Comparison of ENCODE assay signal across 8 cellular contexts in genomic region chr3:49171119-49171774, GRCh38. TPM values are rescaled to one million over a fixed set of nuclear protein-coding genes. Genes with fewer than 3 reads are reported as not detected.
DNase-seq lines count a peak whose midpoint lies in the region; ATAC-seq and TF ChIP-seq lines count a peak whose summit lies in the region.

KLHDC8B (plus strand) TSS chr3:49171598; CDS start chr3:49172770, 1,172 bp downstream.

- no peaks in the 10 kb centered on the region for H3K27me3 ChIP-seq in colonic mucosa

- peak within 1 kb of the TSS; percentile 72 to 95 for H3K9ac ChIP-seq in colonic mucosa (ENCODE audit: low read depth in 2 of 2, low read length in 2 of 2)

- peak within 1 kb of the TSS; percentile 85 for H3K4me3 Mint-ChIP-seq in activated CD4-positive, alpha-beta T cell treated with anti-CD3 and anti-CD28 coated beads, Interleukin-2, amount 10 ng/mL, durations not matched to agents 24 days and 14 days

- H3K4me1 ChIP-seq in colonic mucosa = no peaks in the 10 kb centered on the region

- ATAC-seq in left colon (peak; percentile 84), HG03521 (IDR thresholded peaks at IDR 0.05; ENCODE audit: unreplicated experiment) (no peak)

- H3K36me3 ChIP-seq in colonic mucosa = no peaks in the 10 kb centered on the region

- no peaks in the 10 kb centered on the region for H3K9me3 ChIP-seq in colonic mucosa

- DNase-seq in DMS114 treated with DMSO at 0.1 percent for 48 hours (lab: John Stamatoyannopoulos, UW; ENCODE audit: unreplicated experiment) (peak; percentile 40), HFF-Myc (ENCODE audit: extremely low read depth, low read depth) (peak; percentile 46), NCI-H2227 (lab: John Stamatoyannopoulos, UW; ENCODE audit: unreplicated experiment) (peak; percentile 82), colonic mucosa (peak; percentile 91), left colon (peak; percentile 82 to 91)
- peak; percentile 95 for DNase-seq in activated CD4-positive, alpha-beta T cell treated with anti-CD3 and anti-CD28 coated beads, Interleukin-2, amount 10 ng/mL, durations not matched to agents 24 days and 14 days
- DNase-seq in stimulated activated CD4-positive, alpha-beta T cell treated with anti-CD3 and anti-CD28 coated beads, Interleukin-1b, Interleukin-23, amount 100 ng/mL, for 1 hour (ENCODE audit: low read depth in 2 of 2) = peak; percentile 45 to 79

- TF ChIP-seq CTCF in HFF-Myc (IDR thresholded peaks at IDR 0.05; ENCODE audit: low read depth, low read length, missing control alignments) = peak; percentile 98
- peak; percentile 96 for TF ChIP-seq CTCF in colonic mucosa (IDR thresholded peaks at IDR 0.05)

- H3K4me1 Mint-ChIP-seq in activated CD4-positive, alpha-beta T cell treated with anti-CD3 and anti-CD28 coated beads, Interleukin-2, amount 10 ng/mL, durations not matched to agents 24 days and 14 days = peaks cover 11% of the 10 kb centered on the region

- H3K9me3 Mint-ChIP-seq in activated CD4-positive, alpha-beta T cell treated with anti-CD3 and anti-CD28 coated beads, Interleukin-2, amount 10 ng/mL, durations not matched to agents 24 days and 14 days = no peaks in the 10 kb centered on the region

- peaks cover 3% of the 10 kb centered on the region for H3K36me3 Mint-ChIP-seq in activated CD4-positive, alpha-beta T cell treated with anti-CD3 and anti-CD28 coated beads, Interleukin-2, amount 10 ng/mL, durations not matched to agents 24 days and 14 days (ENCODE audit: low read depth)

- no peaks in the 10 kb centered on the region for H3K27me3 Mint-ChIP-seq in activated CD4-positive, alpha-beta T cell treated with anti-CD3 and anti-CD28 coated beads, Interleukin-2, amount 10 ng/mL, durations not matched to agents 24 days and 14 days

- peak within 1 kb of the TSS; percentile 61 for H3K4me3 ChIP-seq in HFF-Myc (replicated peaks; ENCODE audit: low read depth, low read length)
- peak within 1 kb of the TSS; percentile 57 for H3K4me3 ChIP-seq in colonic mucosa

- peak within 1 kb of the TSS; percentile 53 for H3K27ac ChIP-seq in colonic mucosa

- intact Hi-C loops in activated CD4-positive, alpha-beta T cell treated with anti-CD3 and anti-CD28 coated beads, Interleukin-2, amount 10 ng/mL, durations not matched to agents 24 days and 14 days (cut with micrococcal nuclease) = loop anchor here (1.0 kb wide), 3 partner anchors 51 to 278 kb away; partner anchors contain the start of gene USP19
- intact Hi-C loops in colonic mucosa (cut with DNase I) = loop anchor here (5.0 kb wide), 1 partner anchor 106 kb away; the partner anchor contains the start of gene C3orf62
- intact Hi-C loops in left colon (cut with DNase I, micrococcal nuclease) = loop anchor here in 1 of 2 donors (2.0 to 5.0 kb wide), 2 partner anchors 170 to 276 kb away; partner anchors contain the start of gene USP4

- peak within 1 kb of the TSS; percentile 52 for H3K27ac Mint-ChIP-seq in activated CD4-positive, alpha-beta T cell treated with anti-CD3 and anti-CD28 coated beads, Interleukin-2, amount 10 ng/mL, durations not matched to agents 24 days and 14 days

RNA-seq across cellular contexts. Expression of gene KLHDC8B, which starts in this region (rescaled TPM):
- total RNA-seq in activated CD4-positive, alpha-beta T cell treated with anti-CD3 and anti-CD28 coated beads, Interleukin-2, amount 10 ng/mL, durations not matched to agents 24 days and 14 days = 1.5 and 2.3 TPM in 2 replicates
- 1 to 10 TPM; 5.1 to 9.4 TPM for total RNA-seq in colonic mucosa
- 10 to 100 TPM in 1 of 2 donors, 1 to 10 TPM in 1; 4.6 to 12.5 TPM for total RNA-seq in left colon

Comparison
In these comparisons a context has a peak if more than half of its experiments do, and no peak if none do; other contexts are left out.
1. DNase-seq: peak in every context shown above with its lines; median percentile 95 in activated CD4-positive, alpha-beta T cell treated with anti-CD3 and anti-CD28 coated beads, Interleukin-2, amount 10 ng/mL, durations not matched to agents 24 days and 14 days; 91 in colonic mucosa; 86 in left colon; 82 in NCI-H2227; 62 in stimulated activated CD4-positive, alpha-beta T cell treated with anti-CD3 and anti-CD28 coated beads, Interleukin-1b, Interleukin-23, amount 100 ng/mL, for 1 hour; 46 in HFF-Myc; 40 in DMS114 treated with DMSO at 0.1 percent for 48 hours.